1 cellular context compared by ENCODE assay signal in the genomic region with DNA sequence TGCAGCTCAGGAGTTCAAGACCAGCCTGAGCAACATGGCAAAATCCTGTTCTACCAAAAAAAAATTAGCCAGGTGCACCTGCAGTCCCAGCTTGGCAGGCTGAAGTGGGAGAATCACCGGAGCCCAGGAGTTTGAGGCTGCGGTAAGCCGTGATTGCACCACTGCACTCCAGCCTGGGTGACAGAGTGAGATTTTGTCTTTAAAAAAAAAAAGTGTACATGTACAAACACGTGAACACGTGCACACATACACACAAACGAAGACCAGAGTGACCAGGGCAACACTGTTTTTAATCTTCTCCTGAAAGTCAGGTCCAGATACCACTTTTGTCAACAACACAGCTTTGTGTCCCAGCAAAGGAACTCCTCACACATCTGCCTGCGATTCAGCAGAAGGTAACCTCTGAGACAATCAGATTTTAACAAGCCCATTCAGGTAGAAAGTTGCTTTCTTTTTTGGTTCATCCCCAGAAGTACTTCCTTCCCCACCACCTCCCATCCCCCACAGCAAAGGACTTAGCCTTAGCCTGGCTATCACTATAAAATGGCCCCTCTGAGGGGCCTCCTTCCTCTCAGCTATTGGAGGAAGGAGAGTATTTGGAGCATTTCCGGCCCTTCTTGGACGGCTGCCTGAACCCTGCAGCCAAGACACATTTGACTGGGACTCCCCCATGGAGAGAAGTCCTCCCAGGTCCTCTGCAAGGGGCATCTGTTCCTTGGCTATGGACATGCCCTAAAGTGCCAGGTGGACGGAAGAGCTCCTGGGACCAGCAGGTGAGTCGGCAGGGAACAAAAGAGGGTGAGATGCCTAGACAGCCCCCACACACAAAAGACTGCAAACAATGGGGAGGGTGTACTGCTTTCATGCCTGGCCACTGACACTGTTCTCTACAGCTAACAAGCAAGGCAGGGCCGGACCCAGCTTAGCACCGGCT.
TF ChIP-seq lines count a peak whose summit lies in the region.

No MANE protein-coding gene starts in this region.

TF ChIP-seq in GM12878, 131 proteins besides CTCF, POLR2A, EP300 and RAD21:
- no peak for TF ChIP-seq PML (IDR thresholded peaks at IDR 0.05; ENCODE audit: low read length)
- TF ChIP-seq IKZF2 (IDR thresholded peaks at IDR 0.05) = peak in 1 of 2 experiments; percentile 43; a peak in 1 of 4 replicates
- TF ChIP-seq NBN (IDR thresholded peaks at IDR 0.05) = peak; percentile 48; the same call in 1 of the 2 replicates
- TF ChIP-seq, protein P1, sequence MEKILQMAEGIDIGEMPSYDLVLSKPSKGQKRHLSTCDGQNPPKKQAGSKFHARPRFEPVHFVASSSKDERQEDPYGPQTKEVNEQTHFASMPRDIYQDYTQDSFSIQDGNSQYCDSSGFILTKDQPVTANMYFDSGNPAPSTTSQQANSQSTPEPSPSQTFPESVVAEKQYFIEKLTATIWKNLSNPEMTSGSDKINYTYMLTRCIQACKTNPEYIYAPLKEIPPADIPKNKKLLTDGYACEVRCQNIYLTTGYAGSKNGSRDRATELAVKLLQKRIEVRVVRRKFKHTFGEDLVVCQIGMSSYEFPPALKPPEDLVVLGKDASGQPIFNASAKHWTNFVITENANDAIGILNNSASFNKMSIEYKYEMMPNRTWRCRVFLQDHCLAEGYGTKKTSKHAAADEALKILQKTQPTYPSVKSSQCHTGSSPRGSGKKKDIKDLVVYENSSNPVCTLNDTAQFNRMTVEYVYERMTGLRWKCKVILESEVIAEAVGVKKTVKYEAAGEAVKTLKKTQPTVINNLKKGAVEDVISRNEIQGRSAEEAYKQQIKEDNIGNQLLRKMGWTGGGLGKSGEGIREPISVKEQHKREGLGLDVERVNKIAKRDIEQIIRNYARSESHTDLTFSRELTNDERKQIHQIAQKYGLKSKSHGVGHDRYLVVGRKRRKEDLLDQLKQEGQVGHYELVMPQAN (conservative IDR thresholded peaks at IDR 0.05) = 0 out of 2 replicates have a peak, but pooled peaks have one; percentile 18
- peak; percentile 33; the same call in 1 of the 2 replicates for TF ChIP-seq CREM (IDR thresholded peaks at IDR 0.05; ENCODE audit: low read depth)
- TF ChIP-seq BMI1 (IDR thresholded peaks at IDR 0.05; ENCODE audit: borderline replicate concordance) = no peak
- TF ChIP-seq ESRRA (IDR thresholded peaks at IDR 0.05; ENCODE audit: low read length) = no peak
- 0 out of 2 replicates have a peak, but pooled peaks have one; percentile 76 for TF ChIP-seq STAT3 (IDR thresholded peaks at IDR 0.05; ENCODE audit: low read depth, low read length)
- peak; percentile 70; the same call in 1 of the 2 replicates for TF ChIP-seq IKZF1 (conservative IDR thresholded peaks at IDR 0.05)
- peak; percentile 80 to 88 for TF ChIP-seq BHLHE40 (IDR thresholded peaks at IDR 0.05; ENCODE audit: borderline replicate concordance in 1 of 2, low read depth in 2 of 2, low read length in 1 of 2)
- TF ChIP-seq HDGF (IDR thresholded peaks at IDR 0.05) = peak; percentile 64; the same call in 1 of the 2 replicates
- peak; percentile 66; the same call in 1 of the 2 replicates for TF ChIP-seq FOXM1 (IDR thresholded peaks at IDR 0.05; ENCODE audit: low read depth, low read length)
- TF ChIP-seq, protein P2, sequence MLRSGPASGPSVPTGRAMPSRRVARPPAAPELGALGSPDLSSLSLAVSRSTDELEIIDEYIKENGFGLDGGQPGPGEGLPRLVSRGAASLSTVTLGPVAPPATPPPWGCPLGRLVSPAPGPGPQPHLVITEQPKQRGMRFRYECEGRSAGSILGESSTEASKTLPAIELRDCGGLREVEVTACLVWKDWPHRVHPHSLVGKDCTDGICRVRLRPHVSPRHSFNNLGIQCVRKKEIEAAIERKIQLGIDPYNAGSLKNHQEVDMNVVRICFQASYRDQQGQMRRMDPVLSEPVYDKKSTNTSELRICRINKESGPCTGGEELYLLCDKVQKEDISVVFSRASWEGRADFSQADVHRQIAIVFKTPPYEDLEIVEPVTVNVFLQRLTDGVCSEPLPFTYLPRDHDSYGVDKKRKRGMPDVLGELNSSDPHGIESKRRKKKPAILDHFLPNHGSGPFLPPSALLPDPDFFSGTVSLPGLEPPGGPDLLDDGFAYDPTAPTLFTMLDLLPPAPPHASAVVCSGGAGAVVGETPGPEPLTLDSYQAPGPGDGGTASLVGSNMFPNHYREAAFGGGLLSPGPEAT (IDR thresholded peaks at IDR 0.05; ENCODE audit: low read depth) = peak; percentile 30; the same call in 1 of the 2 replicates
- TF ChIP-seq MTA2 (IDR thresholded peaks at IDR 0.05; ENCODE audit: low read depth) = 0 out of 2 replicates have a peak, but pooled peaks have one; percentile 8
- TF ChIP-seq, protein P3, sequence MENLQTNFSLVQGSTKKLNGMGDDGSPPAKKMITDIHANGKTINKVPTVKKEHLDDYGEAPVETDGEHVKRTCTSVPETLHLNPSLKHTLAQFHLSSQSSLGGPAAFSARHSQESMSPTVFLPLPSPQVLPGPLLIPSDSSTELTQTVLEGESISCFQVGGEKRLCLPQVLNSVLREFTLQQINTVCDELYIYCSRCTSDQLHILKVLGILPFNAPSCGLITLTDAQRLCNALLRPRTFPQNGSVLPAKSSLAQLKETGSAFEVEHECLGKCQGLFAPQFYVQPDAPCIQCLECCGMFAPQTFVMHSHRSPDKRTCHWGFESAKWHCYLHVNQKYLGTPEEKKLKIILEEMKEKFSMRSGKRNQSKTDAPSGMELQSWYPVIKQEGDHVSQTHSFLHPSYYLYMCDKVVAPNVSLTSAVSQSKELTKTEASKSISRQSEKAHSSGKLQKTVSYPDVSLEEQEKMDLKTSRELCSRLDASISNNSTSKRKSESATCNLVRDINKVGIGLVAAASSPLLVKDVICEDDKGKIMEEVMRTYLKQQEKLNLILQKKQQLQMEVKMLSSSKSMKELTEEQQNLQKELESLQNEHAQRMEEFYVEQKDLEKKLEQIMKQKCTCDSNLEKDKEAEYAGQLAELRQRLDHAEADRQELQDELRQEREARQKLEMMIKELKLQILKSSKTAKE (IDR thresholded peaks at IDR 0.05; ENCODE audit: low read depth, poor library complexity, severe bottlenecking) = no peak
- TF ChIP-seq GABPA (IDR thresholded peaks at IDR 0.05; ENCODE audit: low read depth) = peak; percentile 44; the same call in 1 of the 2 replicates
- TF ChIP-seq SP1 (IDR thresholded peaks at IDR 0.05; ENCODE audit: low read depth, low read length) = peak; percentile 30
- TF ChIP-seq, protein P4, sequence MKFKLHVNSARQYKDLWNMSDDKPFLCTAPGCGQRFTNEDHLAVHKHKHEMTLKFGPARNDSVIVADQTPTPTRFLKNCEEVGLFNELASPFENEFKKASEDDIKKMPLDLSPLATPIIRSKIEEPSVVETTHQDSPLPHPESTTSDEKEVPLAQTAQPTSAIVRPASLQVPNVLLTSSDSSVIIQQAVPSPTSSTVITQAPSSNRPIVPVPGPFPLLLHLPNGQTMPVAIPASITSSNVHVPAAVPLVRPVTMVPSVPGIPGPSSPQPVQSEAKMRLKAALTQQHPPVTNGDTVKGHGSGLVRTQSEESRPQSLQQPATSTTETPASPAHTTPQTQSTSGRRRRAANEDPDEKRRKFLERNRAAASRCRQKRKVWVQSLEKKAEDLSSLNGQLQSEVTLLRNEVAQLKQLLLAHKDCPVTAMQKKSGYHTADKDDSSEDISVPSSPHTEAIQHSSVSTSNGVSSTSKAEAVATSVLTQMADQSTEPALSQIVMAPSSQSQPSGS (IDR thresholded peaks at IDR 0.05; ENCODE audit: low read length) = peak; percentile 18; the same call in 1 of the 2 replicates
- TF ChIP-seq YY1 (IDR thresholded peaks at IDR 0.05; ENCODE audit: low read depth, low read length) = peak; percentile 89
- TF ChIP-seq, protein P5, sequence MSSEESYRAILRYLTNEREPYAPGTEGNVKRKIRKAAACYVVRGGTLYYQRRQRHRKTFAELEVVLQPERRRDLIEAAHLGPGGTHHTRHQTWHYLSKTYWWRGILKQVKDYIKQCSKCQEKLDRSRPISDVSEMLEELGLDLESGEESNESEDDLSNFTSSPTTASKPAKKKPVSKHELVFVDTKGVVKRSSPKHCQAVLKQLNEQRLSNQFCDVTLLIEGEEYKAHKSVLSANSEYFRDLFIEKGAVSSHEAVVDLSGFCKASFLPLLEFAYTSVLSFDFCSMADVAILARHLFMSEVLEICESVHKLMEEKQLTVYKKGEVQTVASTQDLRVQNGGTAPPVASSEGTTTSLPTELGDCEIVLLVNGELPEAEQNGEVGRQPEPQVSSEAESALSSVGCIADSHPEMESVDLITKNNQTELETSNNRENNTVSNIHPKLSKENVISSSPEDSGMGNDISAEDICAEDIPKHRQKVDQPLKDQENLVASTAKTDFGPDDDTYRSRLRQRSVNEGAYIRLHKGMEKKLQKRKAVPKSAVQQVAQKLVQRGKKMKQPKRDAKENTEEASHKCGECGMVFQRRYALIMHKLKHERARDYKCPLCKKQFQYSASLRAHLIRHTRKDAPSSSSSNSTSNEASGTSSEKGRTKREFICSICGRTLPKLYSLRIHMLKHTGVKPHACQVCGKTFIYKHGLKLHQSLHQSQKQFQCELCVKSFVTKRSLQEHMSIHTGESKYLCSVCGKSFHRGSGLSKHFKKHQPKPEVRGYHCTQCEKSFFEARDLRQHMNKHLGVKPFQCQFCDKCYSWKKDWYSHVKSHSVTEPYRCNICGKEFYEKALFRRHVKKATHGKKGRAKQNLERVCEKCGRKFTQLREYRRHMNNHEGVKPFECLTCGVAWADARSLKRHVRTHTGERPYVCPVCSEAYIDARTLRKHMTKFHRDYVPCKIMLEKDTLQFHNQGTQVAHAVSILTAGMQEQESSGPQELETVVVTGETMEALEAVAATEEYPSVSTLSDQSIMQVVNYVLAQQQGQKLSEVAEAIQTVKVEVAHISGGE (CRISPR knock-in tag; IDR thresholded peaks at IDR 0.05) = no peak
- peak; percentile 81; the same call in 1 of the 2 replicates for TF ChIP-seq ASH2L (IDR thresholded peaks at IDR 0.05; ENCODE audit: borderline replicate concordance, low read depth)
- peak in 1 of 2 experiments; percentile 71; a peak in 1 of 4 replicates for TF ChIP-seq ETV6 (conservative IDR thresholded peaks at IDR 0.05 in 1 of 2, IDR thresholded peaks at IDR 0.05 in 1 of 2; ENCODE audit: borderline replicate concordance in 1 of 2, low read depth in 1 of 2)
- TF ChIP-seq NFIC (IDR thresholded peaks at IDR 0.05; ENCODE audit: low read depth, low read length) = peak; percentile 68; the same call in 1 of the 2 replicates
- TF ChIP-seq, protein P6, sequence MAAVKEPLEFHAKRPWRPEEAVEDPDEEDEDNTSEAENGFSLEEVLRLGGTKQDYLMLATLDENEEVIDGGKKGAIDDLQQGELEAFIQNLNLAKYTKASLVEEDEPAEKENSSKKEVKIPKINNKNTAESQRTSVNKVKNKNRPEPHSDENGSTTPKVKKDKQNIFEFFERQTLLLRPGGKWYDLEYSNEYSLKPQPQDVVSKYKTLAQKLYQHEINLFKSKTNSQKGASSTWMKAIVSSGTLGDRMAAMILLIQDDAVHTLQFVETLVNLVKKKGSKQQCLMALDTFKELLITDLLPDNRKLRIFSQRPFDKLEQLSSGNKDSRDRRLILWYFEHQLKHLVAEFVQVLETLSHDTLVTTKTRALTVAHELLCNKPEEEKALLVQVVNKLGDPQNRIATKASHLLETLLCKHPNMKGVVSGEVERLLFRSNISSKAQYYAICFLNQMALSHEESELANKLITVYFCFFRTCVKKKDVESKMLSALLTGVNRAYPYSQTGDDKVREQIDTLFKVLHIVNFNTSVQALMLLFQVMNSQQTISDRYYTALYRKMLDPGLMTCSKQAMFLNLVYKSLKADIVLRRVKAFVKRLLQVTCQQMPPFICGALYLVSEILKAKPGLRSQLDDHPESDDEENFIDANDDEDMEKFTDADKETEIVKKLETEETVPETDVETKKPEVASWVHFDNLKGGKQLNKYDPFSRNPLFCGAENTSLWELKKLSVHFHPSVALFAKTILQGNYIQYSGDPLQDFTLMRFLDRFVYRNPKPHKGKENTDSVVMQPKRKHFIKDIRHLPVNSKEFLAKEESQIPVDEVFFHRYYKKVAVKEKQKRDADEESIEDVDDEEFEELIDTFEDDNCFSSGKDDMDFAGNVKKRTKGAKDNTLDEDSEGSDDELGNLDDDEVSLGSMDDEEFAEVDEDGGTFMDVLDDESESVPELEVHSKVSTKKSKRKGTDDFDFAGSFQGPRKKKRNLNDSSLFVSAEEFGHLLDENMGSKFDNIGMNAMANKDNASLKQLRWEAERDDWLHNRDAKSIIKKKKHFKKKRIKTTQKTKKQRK (IDR thresholded peaks at IDR 0.05; ENCODE audit: low read depth, low read length) = no peak
- peak; percentile 45; the same call in 1 of the 2 replicates for TF ChIP-seq RUNX3 (IDR thresholded peaks at IDR 0.05; ENCODE audit: low read length)
- TF ChIP-seq TBL1XR1 (IDR thresholded peaks at IDR 0.05; ENCODE audit: low read depth, low read length) = 0 out of 2 replicates have a peak, but pooled peaks have one; percentile 53
- 0 out of 2 replicates have a peak, but pooled peaks have one; percentile 40 for TF ChIP-seq GATAD2B (conservative IDR thresholded peaks at IDR 0.05; ENCODE audit: low read depth)
- TF ChIP-seq WRNIP1 (IDR thresholded peaks at IDR 0.05; ENCODE audit: borderline replicate concordance, low read depth, low read length) = 0 out of 2 replicates have a peak, but pooled peaks have one; percentile 69
- TF ChIP-seq CREB1 (IDR thresholded peaks at IDR 0.05; ENCODE audit: low read depth) = 0 out of 2 replicates have a peak, but pooled peaks have one; percentile 11
- peak; percentile 70; the same call in 1 of the 2 replicates for TF ChIP-seq MEF2A (IDR thresholded peaks at IDR 0.05; ENCODE audit: insufficient read depth, low read depth, low read length)
- TF ChIP-seq ZNF384 (IDR thresholded peaks at IDR 0.05; ENCODE audit: borderline replicate concordance, low read depth, low read length) = no peak
- TF ChIP-seq CHD2 (IDR thresholded peaks at IDR 0.05; ENCODE audit: borderline replicate concordance, low read depth, low read length) = peak; percentile 64; the same call in 1 of the 2 replicates
- 0 out of 2 replicates have a peak, but pooled peaks have one; percentile 29 for TF ChIP-seq SMARCA5 (IDR thresholded peaks at IDR 0.05)
- TF ChIP-seq SRF (IDR thresholded peaks at IDR 0.05; ENCODE audit: low read depth in 2 of 2, low read length in 2 of 2) = 0 out of 4 replicates have a peak, but pooled peaks of 1 of the 2 experiments have one; percentile 18
- TF ChIP-seq EED (IDR thresholded peaks at IDR 0.05; ENCODE audit: low read depth) = peak; percentile 82
